Comparison of ENCODE assay signal across 10 cellular contexts in the genomic region with DNA sequence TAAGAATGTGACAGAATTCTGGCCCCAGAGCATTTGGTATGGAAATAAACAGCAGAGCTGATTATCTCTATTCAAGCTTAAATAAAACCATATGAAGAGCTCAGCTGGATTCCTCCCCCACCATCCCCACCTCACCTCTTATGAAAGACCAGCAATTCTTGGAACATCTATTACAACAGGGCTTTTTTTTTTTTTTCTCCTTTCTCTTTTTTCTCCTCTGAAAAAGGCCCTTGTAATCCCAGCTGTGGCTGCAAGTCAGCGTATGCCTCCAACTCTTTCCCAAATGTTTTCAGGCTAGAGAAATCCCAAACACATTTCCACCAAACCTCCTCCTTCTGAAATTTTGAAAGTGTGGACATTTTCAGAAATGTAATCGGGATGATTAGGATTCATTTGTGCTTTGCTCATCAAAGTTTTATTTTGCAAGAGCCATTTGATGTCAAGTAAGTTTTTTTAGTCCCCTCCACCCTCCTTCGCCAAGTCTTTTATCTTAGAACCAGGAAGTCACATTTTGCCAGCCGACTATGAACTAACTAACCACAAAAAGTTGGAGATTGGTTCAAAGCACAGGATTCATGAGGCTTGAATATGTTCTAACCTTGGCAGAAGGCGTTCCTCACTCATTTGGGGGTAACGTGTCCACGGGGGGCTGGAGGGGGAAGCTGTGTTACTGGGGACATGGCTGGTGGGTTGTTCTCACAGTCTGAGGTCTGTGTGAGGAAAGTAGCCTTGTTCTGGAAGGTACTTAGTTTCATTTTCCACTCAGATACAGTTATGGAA.
A peak's percentile ranks its signal among the peaks of the same experiment; 100 is the strongest.
DNase-seq lines count a peak whose midpoint lies in the region; ATAC-seq, FAIRE-seq and TF ChIP-seq lines count a peak whose summit lies in the region.
"Had no signal": no experiment of that assay in that cellular context is flagged by ENCODE, and none has a peak within 500 bp of the region (broad histone marks: within the 10 kb centered on the region; RNA-seq: fewer than 3 reads in every experiment).

No MANE protein-coding gene starts in this region.

- TF ChIP-seq POLR2A in H1 (IDR thresholded peaks at IDR 0.05; ENCODE audit: control extremely low read depth in 1 of 2, low read depth in 2 of 2, low read length in 2 of 2) (no peak), vagina (IDR thresholded peaks at IDR 0.05) (no peak)

- H3K79me2 ChIP-seq in H1 (ENCODE audit: control insufficient read depth in 1 of 2, insufficient read depth in 2 of 2, low read length in 2 of 2), result no peaks in the 10 kb centered on the region

- POLR2A ChIA-PET in H1 (lab: Charles Lee; ENCODE audit: partially characterized antibody), result interaction anchor here (0.6 to 1.3 kb wide), 3 partner anchors 31 to 296 kb away, joined by 3 to 4 read pairs (median 3); no protein-coding TSS in a partner anchor

- H3K4me1 ChIP-seq in H1 (replicated peaks in 1 of 4; ENCODE audit: control insufficient read depth in 3 of 4, insufficient read depth in 4 of 4, low read length in 3 of 4) (peaks cover 2 to 25% (median 20%) of the 10 kb centered on the region in 4 experiments; a peak in 6 of 7 replicates), muscle layer of duodenum (ENCODE audit: control insufficient read depth in 1 of 2, insufficient read depth in 2 of 2, low read length in 2 of 2) (no peaks in the 10 kb centered on the region), vagina (peaks cover 15% of the 10 kb centered on the region)

- no peaks in the 10 kb centered on the region for H4K20me1 ChIP-seq in H1 (replicated peaks in 1 of 2; ENCODE audit: control insufficient read depth in 1 of 2, insufficient read depth in 2 of 2, low read length in 2 of 2)

- H3K23me2 ChIP-seq in H1 (ENCODE audit: low read depth, low read length), result no peaks in the 10 kb centered on the region

- H3K9me3 ChIP-seq in H1 (ENCODE audit: insufficient read depth in 2 of 2, low read depth in 1 of 2, low read length in 1 of 2), result peaks cover 5 to 7% of the 10 kb centered on the region in 2 experiments
- no peaks in the 10 kb centered on the region for H3K9me3 ChIP-seq in muscle layer of duodenum (ENCODE audit: control insufficient read depth in 1 of 2, low read length in 2 of 2)
- H3K9me3 ChIP-seq in vagina, result no peaks in the 10 kb centered on the region

- no peak overlapping the region for H3K56ac ChIP-seq in H1 (replicated peaks; ENCODE audit: insufficient read length, low read depth, low read length)

- no peak for TF ChIP-seq RAD21 in H1 (IDR thresholded peaks at IDR 0.05 in 1 of 2, conservative IDR thresholded peaks at IDR 0.05 in 1 of 2; ENCODE audit: low read depth in 2 of 2, low read length in 2 of 2)

- H2BK5ac ChIP-seq in H1 (ENCODE audit: low read depth, low read length), result peak overlapping the region; percentile 76; the same call in 1 of the 2 replicates

- H3K9ac ChIP-seq in H1 (replicated peaks in 1 of 4; ENCODE audit: extremely low read depth in 1 of 4, low read depth in 3 of 4, low read length in 3 of 4), result no peak overlapping the region; a peak in 1 of 7 replicates

- H2AK5ac ChIP-seq in H1 (ENCODE audit: low read depth, low read length), result no peak overlapping the region

- H3K4me2 ChIP-seq in H1 (ENCODE audit: insufficient read depth in 1 of 2, low read depth in 2 of 2, low read length in 2 of 2), result no peak overlapping the region

- no peak for FAIRE-seq in H1 (lab: Jason Lieb, UNC)

- H3K79me1 ChIP-seq in H1 (ENCODE audit: low read depth, low read length), result no peaks in the 10 kb centered on the region

- peak overlapping the region; percentile 28 for H2BK20ac ChIP-seq in H1 (ENCODE audit: low read length)

- no peak overlapping the region for H3K4me3 ChIP-seq in H1 (ENCODE audit: extremely low read depth in 1 of 4, insufficient read depth in 2 of 4, low read depth in 3 of 4, low read length in 4 of 4)
- peak overlapping the region in 1 of 2 donors; percentile 52 for H3K4me3 ChIP-seq in muscle layer of duodenum (ENCODE audit: low read depth in 1 of 2, low read length in 2 of 2)
- H3K4me3 ChIP-seq in vagina, result peak overlapping the region; percentile 22 to 33

- H2BK12ac ChIP-seq in H1 (ENCODE audit: low read depth, low read length), result peak overlapping the region; percentile 82

- WGBS in H1 (ENCODE audit: extremely low coverage in 1 of 2, insufficient coverage in 1 of 2, insufficient read length in 1 of 2, insufficient replicate concordance in 2 of 2, low coverage in 1 of 2, low lambda C conversion rate in 2 of 2, missing lambda C conversion rate in 1 of 2), 2 experiments, result 74% methylated on average over 7 of the region's 7 CpGs; no CpG with 5 or more reads in 1 of the 2 experiments

- peak overlapping the region; percentile 63 for H2BK120ac ChIP-seq in H1 (replicated peaks; ENCODE audit: low read depth, low read length)

- ATAC-seq in Right ventricle myocardium inferior (peak; percentile 79), GM19328 (IDR thresholded peaks at IDR 0.05; ENCODE audit: unreplicated experiment) (no peak)

- H3K18ac ChIP-seq in H1 (ENCODE audit: extremely low read depth, low read length), result peak overlapping the region; percentile 56; the same call in 1 of the 2 replicates

- DNase-seq in Right ventricle myocardium inferior (ENCODE audit: missing footprints) (no peak), cardiac septum (ENCODE audit: low spot score) (no peak), H1 (ENCODE audit: low read depth in 1 of 2, low spot score in 2 of 2) (no peak), vagina (ENCODE audit: extremely low spot score in 2 of 2) (no peak), DMS 273 (lab: John Stamatoyannopoulos, UW; ENCODE audit: unreplicated experiment) (no peak), ACHN (no peak)
- DNase-seq: dermis blood vessel endothelial cell, NCI-H2081 treated with DMSO at 0.1 percent for 48 hours had no signal

- peak overlapping the region; percentile 56; the same call in 1 of the 2 replicates for H2AFZ ChIP-seq in H1 (ENCODE audit: low read length)

- no peak overlapping the region for H4K8ac ChIP-seq in H1 (ENCODE audit: extremely low read depth, insufficient read depth, low read length)

- TF ChIP-seq CTCF in H1 (IDR thresholded peaks at IDR 0.05; ENCODE audit: control extremely low read depth in 1 of 3, insufficient read depth in 1 of 3, low read depth in 1 of 3, low read length in 3 of 3) (no peak), vagina (IDR thresholded peaks at IDR 0.05) (no peak)

- peak overlapping the region; percentile 3 for H3K4ac ChIP-seq in H1 (replicated peaks; ENCODE audit: insufficient read length, low read depth, low read length)

- H3K27ac ChIP-seq in H1 (ENCODE audit: low read depth, low read length) (no peak overlapping the region), muscle layer of duodenum (ENCODE audit: low read length) (peak overlapping the region; percentile 77), vagina (peak overlapping the region; percentile 77)

- TF ChIP-seq EP300 in H1 (IDR thresholded peaks at IDR 0.05; ENCODE audit: borderline replicate concordance in 1 of 2, low read depth in 2 of 2, low read length in 2 of 2), result no peak

- in situ Hi-C loops in ACHN (cut with HindIII; ENCODE audit: low pct_ligation_motif_present, low pct_unique_long_range_greater_than_20kb, low sequenced_read_pairs), result no loop called here

- H3K27me3 ChIP-seq in H1 (replicated peaks in 1 of 4; ENCODE audit: control insufficient read depth in 3 of 4, extremely low read depth in 1 of 4, insufficient read depth in 3 of 4, low read length in 3 of 4) (no peaks in the 10 kb centered on the region), muscle layer of duodenum (ENCODE audit: low read depth, low read length) (no peaks in the 10 kb centered on the region), vagina (no peaks in the 10 kb centered on the region)

- H3K23ac ChIP-seq in H1 (ENCODE audit: insufficient read length), result no peak overlapping the region

- H4K91ac ChIP-seq in H1 (replicated peaks; ENCODE audit: insufficient read length, low read length), result peak overlapping the region; percentile 32

- CTCF ChIA-PET in H1 (lab: Charles Lee; ENCODE audit: partially characterized antibody), result interaction anchor here (1.6 to 1.9 kb wide), 2 partner anchors 143 to 259 kb away, joined by 5 to 7 read pairs; no protein-coding TSS in a partner anchor

- H3K36me3 ChIP-seq in H1 (ENCODE audit: control insufficient read depth in 2 of 4, insufficient read depth in 4 of 4, low read length in 3 of 4) (no peaks in the 10 kb centered on the region; a peak in 1 of 8 replicates), muscle layer of duodenum (ENCODE audit: control insufficient read depth in 1 of 2, insufficient read depth in 2 of 2, low read length in 2 of 2) (no peaks in the 10 kb centered on the region), vagina (no peaks in the 10 kb centered on the region)

- no peak overlapping the region for H2BK15ac ChIP-seq in H1 (ENCODE audit: low read length)

- H3K14ac ChIP-seq in H1 (ENCODE audit: insufficient read length), result no peak overlapping the region

- intact Hi-C loops in Right ventricle myocardium inferior (cut with DNase I) (loop anchor here (10.0 kb wide), 2 partner anchors 142 to 262 kb away; partner anchors contain the start of gene PDZRN3), cardiac septum (cut with DNase I) (loop anchor here (2.0 to 10.0 kb wide), 2 partner anchors 142 to 222 kb away; partner anchors contain the start of gene PDZRN3), vagina (cut with DNase I) (loop anchor here (2.0 kb wide), 1 partner anchor 144 kb away; no protein-coding TSS in a partner anchor)

- H4K5ac ChIP-seq in H1 (ENCODE audit: insufficient read length, low read depth, low read length), result peak overlapping the region; percentile 3

TF ChIP-seq in H1, 55 proteins besides CTCF, POLR2A, EP300 and RAD21:
- TF ChIP-seq POLR2AphosphoS5 (IDR thresholded peaks at IDR 0.05; ENCODE audit: low read depth, low read length) (no peak), SIRT6 (IDR thresholded peaks at IDR 0.05; ENCODE audit: low read length) (no peak), CHD2 (IDR thresholded peaks at IDR 0.05; ENCODE audit: low read length) (no peak), CEBPB (IDR thresholded peaks at IDR 0.05; ENCODE audit: low read depth, low read length) (no peak), TAF7 (optimal IDR thresholded peaks at IDR 0.05; ENCODE audit: borderline replicate concordance, low read depth, low read length) (no peak), KDM4A (IDR thresholded peaks at IDR 0.05; ENCODE audit: low read depth, low read length, severe bottlenecking) (no peak)

Comparison
In these comparisons a context has a peak if more than half of its experiments do, and no peak if none do; other contexts are left out.
1. H3K4me3 ChIP-seq: peak in vagina (2 of 2); none in H1 (0 of 4).